ENCODE assay signal across 8 cellular contexts in genomic region chr12:79555006-79555925, GRCh38.
DNase-seq lines count a peak whose midpoint lies in the region; ATAC-seq, FAIRE-seq and TF ChIP-seq lines count a peak whose summit lies in the region.

No MANE protein-coding gene starts in this region.

- H3K9me3 ChIP-seq in neural cell (ENCODE audit: low read length): no peaks in the 10 kb centered on the region

- H3K9me2 ChIP-seq in neural cell (ENCODE audit: insufficient read depth, low read length): no peaks in the 10 kb centered on the region

- H3K79me2 ChIP-seq in neural cell (replicated peaks; ENCODE audit: insufficient read depth, low read length): no peaks in the 10 kb centered on the region

- peaks cover 3% of the 10 kb centered on the region for H3K9me3 Mint-ChIP-seq in activated CD4-positive, alpha-beta T cell treated with anti-CD3 and anti-CD28 coated beads for 36 hours (ENCODE audit: low read depth)

- no peaks in the 10 kb centered on the region for H3K4me1 Mint-ChIP-seq in activated CD4-positive, alpha-beta T cell treated with anti-CD3 and anti-CD28 coated beads for 36 hours

- intact Hi-C loops in activated CD4-positive, alpha-beta T cell treated with anti-CD3 and anti-CD28 coated beads for 36 hours (cut with DNase I, micrococcal nuclease): loop anchor here in 1 of 2 experiments (1.0 kb wide), 1 partner anchor 715 kb away; no protein-coding TSS in a partner anchor

- peak; percentile 88 for TF ChIP-seq RAD21 in neural cell (conservative IDR thresholded peaks at IDR 0.05)

- H3K27ac Mint-ChIP-seq in activated CD4-positive, alpha-beta T cell treated with anti-CD3 and anti-CD28 coated beads for 36 hours: no peak overlapping the region

- no peaks in the 10 kb centered on the region for H3K27me3 Mint-ChIP-seq in activated CD4-positive, alpha-beta T cell treated with anti-CD3 and anti-CD28 coated beads for 36 hours

- no peak overlapping the region for H3K4me3 Mint-ChIP-seq in activated CD4-positive, alpha-beta T cell treated with anti-CD3 and anti-CD28 coated beads for 36 hours

- H3K36me3 ChIP-seq in neural cell (ENCODE audit: insufficient read depth, low read length): no peaks in the 10 kb centered on the region

- H3K36me3 Mint-ChIP-seq in activated CD4-positive, alpha-beta T cell treated with anti-CD3 and anti-CD28 coated beads for 36 hours (ENCODE audit: low read depth): no peaks in the 10 kb centered on the region

- CTCF ChIA-PET in activated CD4-positive, alpha-beta T cell treated with anti-CD3 and anti-CD28 coated beads for 36 hours (lab: Charles Lee): no interaction called here

- H3K27ac ChIP-seq in neural cell (ENCODE audit: low read length): no peak overlapping the region

- no peak overlapping the region for H3K9ac ChIP-seq in neural cell (ENCODE audit: low read length)

- peak; percentile 46 for FAIRE-seq in GM18507 (lab: Jason Lieb, UNC)

- no peak for ATAC-seq in activated CD4-positive, alpha-beta T cell treated with anti-CD3 and anti-CD28 coated beads for 36 hours

- DNase-seq in A172 (ENCODE audit: low spot score) (peak; percentile 13), GM18507 (ENCODE audit: extremely low spot score, insufficient read length, low read depth) (no peak), NCI-H2227 (lab: John Stamatoyannopoulos, UW; ENCODE audit: unreplicated experiment) (peak; percentile 33), dermis microvascular lymphatic vessel endothelial cell (ENCODE audit: low read depth in 2 of 2) (peak; percentile 59 to 67), NCI-H187 treated with DMSO at 0.1 percent for 48 hours (lab: John Stamatoyannopoulos, UW) (no peak)
- DNase-seq in activated CD4-positive, alpha-beta T cell treated with anti-CD3 and anti-CD28 coated beads for 36 hours: no peak
- no peak for DNase-seq in stimulated activated naive CD4-positive, alpha-beta T cell treated with Interleukin-2 at 50 U/mL for 16 hours (lab: John Stamatoyannopoulos, UW)

- no peak overlapping the region for H3K4me2 ChIP-seq in neural cell (ENCODE audit: low read length)

- H2AFZ ChIP-seq in neural cell (ENCODE audit: low read depth, low read length): no peak overlapping the region

- no peaks in the 10 kb centered on the region for H3K27me3 ChIP-seq in neural cell (ENCODE audit: insufficient read depth, low read depth, low read length)

- POLR2A ChIA-PET in activated CD4-positive, alpha-beta T cell treated with anti-CD3 and anti-CD28 coated beads for 36 hours (lab: Charles Lee): interaction anchor here (0.6 kb wide), 1 partner anchor 216 kb away, joined by 3 read pairs; no protein-coding TSS in a partner anchor

- H3F3A ChIP-seq in neural cell (ENCODE audit: insufficient read depth, low read length, poor library complexity, severe bottlenecking): no peaks in the 10 kb centered on the region

- no peak overlapping the region for H3K4me3 ChIP-seq in neural cell (ENCODE audit: low read length)

- no peak for TF ChIP-seq EP300 in neural cell (conservative IDR thresholded peaks at IDR 0.05; ENCODE audit: poor library complexity, severe bottlenecking)

- no peaks in the 10 kb centered on the region for H4K20me1 ChIP-seq in neural cell (ENCODE audit: insufficient read depth)

- peak; percentile 81 for TF ChIP-seq CTCF in neural cell (IDR thresholded peaks at IDR 0.05; ENCODE audit: poor library complexity, severe bottlenecking)

TF ChIP-seq in neural cell, 6 proteins besides CTCF, POLR2A, EP300 and RAD21:
- peak; percentile 82 for TF ChIP-seq SMC3 (conservative IDR thresholded peaks at IDR 0.05; ENCODE audit: poor library complexity)
- TF ChIP-seq POLR2AphosphoS5 (IDR thresholded peaks at IDR 0.05): no peak

Comparison
In these comparisons a context has a peak if more than half of its experiments do, and no peak if none do; other contexts are left out.
1. DNase-seq: peak in A172 (single experiment), NCI-H2227 (single experiment) and dermis microvascular lymphatic vessel endothelial cell (2 of 2); none in GM18507 (single experiment), activated CD4-positive, alpha-beta T cell treated with anti-CD3 and anti-CD28 coated beads for 36 hours (single experiment), NCI-H187 treated with DMSO at 0.1 percent for 48 hours (single experiment) and stimulated activated naive CD4-positive, alpha-beta T cell treated with Interleukin-2 at 50 U/mL for 16 hours (single experiment).